1 cellular context compared by ENCODE assay signal in the genomic region with DNA sequence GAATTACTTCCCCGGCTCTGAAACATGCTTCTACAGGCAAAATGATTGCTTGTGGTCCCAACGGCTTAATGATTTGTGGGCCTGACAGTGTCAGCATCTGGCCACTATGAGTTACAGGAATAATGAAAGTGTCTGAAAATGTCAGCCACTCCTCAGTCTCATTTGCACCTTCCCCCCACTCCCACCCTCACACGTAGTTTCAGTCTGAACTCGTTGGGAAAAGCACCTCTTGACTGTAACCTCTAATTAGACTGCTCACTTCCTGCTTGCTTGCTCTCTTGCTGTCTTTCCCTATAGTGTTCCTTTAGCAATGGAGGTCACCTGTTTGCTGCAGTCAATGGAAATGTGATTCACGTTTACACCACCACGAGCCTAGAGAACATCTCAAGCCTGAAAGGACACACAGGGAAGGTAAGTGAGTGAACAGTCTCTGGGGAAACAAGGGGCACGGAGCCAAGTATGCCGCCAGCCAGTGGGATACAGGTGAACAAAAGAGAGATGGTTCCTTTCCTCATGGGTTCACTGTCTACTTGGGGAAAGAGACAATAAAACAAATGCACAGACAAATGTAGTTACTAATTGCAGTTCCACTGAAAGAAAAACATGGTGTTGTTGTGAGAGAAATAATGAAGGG.
TF ChIP-seq lines count a peak whose summit lies in the region.

No MANE protein-coding gene starts in this region.

TF ChIP-seq in IMR-90, 13 proteins besides CTCF, POLR2A, EP300 and RAD21:
- TF ChIP-seq MAZ (IDR thresholded peaks at IDR 0.05; ENCODE audit: borderline replicate concordance, low read depth, low read length) = no peak
- TF ChIP-seq CHD1 (IDR thresholded peaks at IDR 0.05; ENCODE audit: low read depth, low read length) = no peak
- TF ChIP-seq, protein P1, sequence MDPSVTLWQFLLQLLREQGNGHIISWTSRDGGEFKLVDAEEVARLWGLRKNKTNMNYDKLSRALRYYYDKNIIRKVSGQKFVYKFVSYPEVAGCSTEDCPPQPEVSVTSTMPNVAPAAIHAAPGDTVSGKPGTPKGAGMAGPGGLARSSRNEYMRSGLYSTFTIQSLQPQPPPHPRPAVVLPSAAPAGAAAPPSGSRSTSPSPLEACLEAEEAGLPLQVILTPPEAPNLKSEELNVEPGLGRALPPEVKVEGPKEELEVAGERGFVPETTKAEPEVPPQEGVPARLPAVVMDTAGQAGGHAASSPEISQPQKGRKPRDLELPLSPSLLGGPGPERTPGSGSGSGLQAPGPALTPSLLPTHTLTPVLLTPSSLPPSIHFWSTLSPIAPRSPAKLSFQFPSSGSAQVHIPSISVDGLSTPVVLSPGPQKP (IDR thresholded peaks at IDR 0.05; ENCODE audit: borderline replicate concordance, low read depth, low read length) = no peak
- TF ChIP-seq, protein P2, sequence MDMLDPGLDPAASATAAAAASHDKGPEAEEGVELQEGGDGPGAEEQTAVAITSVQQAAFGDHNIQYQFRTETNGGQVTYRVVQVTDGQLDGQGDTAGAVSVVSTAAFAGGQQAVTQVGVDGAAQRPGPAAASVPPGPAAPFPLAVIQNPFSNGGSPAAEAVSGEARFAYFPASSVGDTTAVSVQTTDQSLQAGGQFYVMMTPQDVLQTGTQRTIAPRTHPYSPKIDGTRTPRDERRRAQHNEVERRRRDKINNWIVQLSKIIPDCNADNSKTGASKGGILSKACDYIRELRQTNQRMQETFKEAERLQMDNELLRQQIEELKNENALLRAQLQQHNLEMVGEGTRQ (IDR thresholded peaks at IDR 0.05; ENCODE audit: low read depth, low read length) = no peak
- no peak for TF ChIP-seq MXI1 (IDR thresholded peaks at IDR 0.05; ENCODE audit: borderline replicate concordance, low read depth, low read length)
- no peak for TF ChIP-seq FOS (IDR thresholded peaks at IDR 0.05; ENCODE audit: low read depth, low read length)
- no peak for TF ChIP-seq CEBPB (IDR thresholded peaks at IDR 0.05; ENCODE audit: low read depth, low read length)
- no peak for TF ChIP-seq MAFK (IDR thresholded peaks at IDR 0.05; ENCODE audit: low read depth, low read length)
- no peak for TF ChIP-seq BHLHE40 (IDR thresholded peaks at IDR 0.05; ENCODE audit: low read depth, low read length)
- no peak for TF ChIP-seq RCOR1 (IDR thresholded peaks at IDR 0.05; ENCODE audit: insufficient replicate concordance, low read length)
- no peak for TF ChIP-seq NFE2L2 (IDR thresholded peaks at IDR 0.05; ENCODE audit: low read depth, low read length)
- no peak for TF ChIP-seq RFX5 (IDR thresholded peaks at IDR 0.05; ENCODE audit: low read depth, low read length)
- no peak for TF ChIP-seq SMC3 (IDR thresholded peaks at IDR 0.05; ENCODE audit: low read depth, low read length)
